1 cellular context compared by ENCODE assay signal in the genomic region with DNA sequence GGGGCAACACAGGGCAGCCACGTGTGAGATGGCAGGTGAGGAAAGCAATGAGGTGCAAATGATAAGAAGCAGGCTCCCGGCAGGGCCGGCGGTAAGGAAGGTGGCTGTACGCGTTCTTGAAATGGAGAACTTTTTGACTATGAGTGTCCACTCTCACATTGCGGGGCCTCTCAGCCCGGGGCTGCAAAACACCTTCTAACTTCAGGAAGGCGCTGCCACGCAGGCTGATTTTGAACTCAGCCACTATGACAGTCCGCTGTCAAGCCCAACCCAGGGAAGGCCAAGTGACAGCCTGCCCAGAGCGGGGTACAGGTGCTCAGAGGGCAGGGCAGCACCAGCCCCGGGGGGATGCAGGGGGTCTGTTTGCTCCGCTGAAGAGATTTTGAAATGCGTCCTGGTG.
TF ChIP-seq lines count a peak whose summit lies in the region.

No MANE protein-coding gene starts in this region.

TF ChIP-seq in H1, 55 proteins besides CTCF, POLR2A, EP300 and RAD21:
- TF ChIP-seq RFX5 (IDR thresholded peaks at IDR 0.05; ENCODE audit: borderline replicate concordance, low read depth, low read length) (no peak), SIRT6 (IDR thresholded peaks at IDR 0.05; ENCODE audit: low read length) (no peak), EGR1 (IDR thresholded peaks at IDR 0.05; ENCODE audit: borderline replicate concordance, low read depth, low read length) (no peak), KDM4A (IDR thresholded peaks at IDR 0.05; ENCODE audit: low read depth, low read length, severe bottlenecking) (no peak), SP4 (IDR thresholded peaks at IDR 0.05; ENCODE audit: low read length) (no peak), MAFK (IDR thresholded peaks at IDR 0.05; ENCODE audit: low read depth, low read length) (no peak), KDM1A (IDR thresholded peaks at IDR 0.05; ENCODE audit: borderline replicate concordance, low read length) (no peak), TEAD4 (IDR thresholded peaks at IDR 0.05; ENCODE audit: low read depth, low read length) (no peak), NANOG (IDR thresholded peaks at IDR 0.05; ENCODE audit: insufficient read depth, low read depth, low read length, poor library complexity, severe bottlenecking) (no peak), JUND (IDR thresholded peaks at IDR 0.05; ENCODE audit: low read length) (no peak), JUN (IDR thresholded peaks at IDR 0.05; ENCODE audit: low read depth, low read length) (no peak)
